14 cellular contexts compared by ENCODE assay signal in genomic region chr17:81052199-81052997, GRCh38. TPM values are rescaled to one million over a fixed set of nuclear protein-coding genes. Genes with fewer than 3 reads are reported as not detected.
DNase-seq lines count a peak whose midpoint lies in the region; ATAC-seq, FAIRE-seq and TF ChIP-seq lines count a peak whose summit lies in the region.
"Had no signal": no experiment of that assay in that cellular context is flagged by ENCODE, and none has a peak within 500 bp of the region (broad histone marks: within the 10 kb centered on the region; RNA-seq: fewer than 3 reads in every experiment).

No MANE protein-coding gene starts in this region.

- no peak overlapping the region for H3K23ac ChIP-seq in H1 (ENCODE audit: insufficient read length)

- H3K36me3 ChIP-seq in heart left ventricle (no peaks in the 10 kb centered on the region), H1 (ENCODE audit: control insufficient read depth in 2 of 4, insufficient read depth in 4 of 4, low read length in 3 of 4) (no peaks in the 10 kb centered on the region; a peak in 1 of 8 replicates)

- peaks cover 0 to 15% of the 10 kb centered on the region in 2 experiments for H4K20me1 ChIP-seq in H1 (replicated peaks in 1 of 2; ENCODE audit: control insufficient read depth in 1 of 2, insufficient read depth in 2 of 2, low read length in 2 of 2)

- H3K23me2 ChIP-seq in H1 (ENCODE audit: low read depth, low read length), result no peaks in the 10 kb centered on the region

- H3K4me2 ChIP-seq in H1 (ENCODE audit: insufficient read depth in 1 of 2, low read depth in 2 of 2, low read length in 2 of 2), result no peak overlapping the region

- H3K79me1 ChIP-seq in H1 (ENCODE audit: low read depth, low read length), result peaks cover 14% of the 10 kb centered on the region

- H2BK15ac ChIP-seq in H1 (ENCODE audit: low read length), result no peak overlapping the region

- intact Hi-C loops in heart left ventricle (cut with DNase I), result no loop called here
- intact Hi-C loops in cardiac septum (cut with DNase I), result no loop called here

- H2BK120ac ChIP-seq in H1 (replicated peaks; ENCODE audit: low read depth, low read length), result no peak overlapping the region

- ATAC-seq in heart left ventricle (peak in 3 of 4 donors; percentile 3 to 68 (median 9)), GM19395 (IDR thresholded peaks at IDR 0.05; ENCODE audit: unreplicated experiment) (no peak), GM21825 (IDR thresholded peaks at IDR 0.05; ENCODE audit: unreplicated experiment) (no peak)
- ATAC-seq: activated T-helper 17 cell treated with anti-CD3 and anti-CD28 coated beads, Interleukin-2, amount 50 U/mL, for 72 hours had no signal

- H3K4me3 Mint-ChIP-seq in nephron, result no peak overlapping the region
- H3K4me3 Mint-ChIP-seq: activated T-helper 17 cell treated with anti-CD3 and anti-CD28 coated beads, Interleukin-2, amount 50 U/mL, for 72 hours; central memory CD8-positive, alpha-beta T cell had no signal

- TF ChIP-seq RAD21 in H1 (IDR thresholded peaks at IDR 0.05 in 1 of 2, conservative IDR thresholded peaks at IDR 0.05 in 1 of 2; ENCODE audit: low read depth in 2 of 2, low read length in 2 of 2), result no peak

- H2AK5ac ChIP-seq in H1 (ENCODE audit: low read depth, low read length), result 0 out of 2 replicates have a peak overlapping the region, but pooled peaks have one; percentile 2

- POLR2A ChIA-PET in H1 (lab: Charles Lee; ENCODE audit: partially characterized antibody), result interaction anchor here (0.9 to 9.0 kb wide), 2 partner anchors 15 to 45 kb away, joined by 3 to 42 read pairs; partner anchors contain the start of gene BAIAP2

- H3K4ac ChIP-seq in H1 (replicated peaks; ENCODE audit: insufficient read length, low read depth, low read length), result no peak overlapping the region

- H4K91ac ChIP-seq in H1 (replicated peaks; ENCODE audit: insufficient read length, low read length), result peak overlapping the region; percentile 54

- no peak overlapping the region for H2AFZ ChIP-seq in H1 (ENCODE audit: low read length)

- H3K27me3 ChIP-seq in heart left ventricle (no peaks in the 10 kb centered on the region), H1 (replicated peaks in 1 of 4; ENCODE audit: control insufficient read depth in 3 of 4, extremely low read depth in 1 of 4, insufficient read depth in 3 of 4, low read length in 3 of 4) (no peaks in the 10 kb centered on the region)

- H3K4me1 Mint-ChIP-seq in nephron, result peaks cover 26% of the 10 kb centered on the region
- H3K4me1 Mint-ChIP-seq: activated T-helper 17 cell treated with anti-CD3 and anti-CD28 coated beads, Interleukin-2, amount 50 U/mL, for 72 hours had no signal

- H3K36me3 Mint-ChIP-seq in nephron (ENCODE audit: low read depth), result peaks cover 9% of the 10 kb centered on the region

- FAIRE-seq in H1 (lab: Jason Lieb, UNC), result no peak
- FAIRE-seq: frontal cortex had no signal

- no peak for TF ChIP-seq EP300 in H1 (IDR thresholded peaks at IDR 0.05; ENCODE audit: borderline replicate concordance in 1 of 2, low read depth in 2 of 2, low read length in 2 of 2)

- no peak overlapping the region for H3K9ac ChIP-seq in H1 (replicated peaks in 1 of 4; ENCODE audit: extremely low read depth in 1 of 4, low read depth in 3 of 4, low read length in 3 of 4)

- TF ChIP-seq POLR2A in heart left ventricle (IDR thresholded peaks at IDR 0.05), result no peak
- no peak for TF ChIP-seq POLR2A in H1 (IDR thresholded peaks at IDR 0.05; ENCODE audit: control extremely low read depth in 1 of 2, low read depth in 2 of 2, low read length in 2 of 2)

- no peak overlapping the region for H4K8ac ChIP-seq in H1 (ENCODE audit: extremely low read depth, insufficient read depth, low read length)

- H3K18ac ChIP-seq in H1 (ENCODE audit: extremely low read depth, low read length), result no peak overlapping the region; the same call in 1 of the 2 replicates

- H3K27ac ChIP-seq in heart left ventricle, result peak overlapping the region; percentile 10 to 83 (median 66)
- no peak overlapping the region for H3K27ac ChIP-seq in H1 (ENCODE audit: low read depth, low read length)

- WGBS in heart left ventricle, 4 donors, result 59 to 68% (median 68%) methylated on average over 14 to 31 of the region's 31 CpGs
- 88% methylated on average over 21 of the region's 31 CpGs; no CpG with 5 or more reads in 1 of the 2 experiments for WGBS in H1 (ENCODE audit: extremely low coverage in 1 of 2, insufficient coverage in 1 of 2, insufficient read length in 1 of 2, insufficient replicate concordance in 2 of 2, low coverage in 1 of 2, low lambda C conversion rate in 2 of 2, missing lambda C conversion rate in 1 of 2), 2 experiments

- TF ChIP-seq CTCF in heart left ventricle (IDR thresholded peaks at IDR 0.05) (no peak), H1 (IDR thresholded peaks at IDR 0.05; ENCODE audit: control extremely low read depth in 1 of 3, insufficient read depth in 1 of 3, low read depth in 1 of 3, low read length in 3 of 3) (no peak), nephron (IDR thresholded peaks at IDR 0.05; ENCODE audit: unreplicated experiment in 3 of 3) (no peak), GM10266 (IDR thresholded peaks at IDR 0.05; ENCODE audit: control insufficient read depth, insufficient read depth, low read depth, missing control alignments) (no peak)

- H3K56ac ChIP-seq in H1 (replicated peaks; ENCODE audit: insufficient read length, low read depth, low read length), result no peak overlapping the region

- peak overlapping the region; percentile 29 to 55 (median 41) for H3K27ac Mint-ChIP-seq in nephron
- H3K27ac Mint-ChIP-seq: activated T-helper 17 cell treated with anti-CD3 and anti-CD28 coated beads, Interleukin-2, amount 50 U/mL, for 72 hours had no signal

- H3K4me1 ChIP-seq in heart left ventricle (peaks cover under 1 to 70% (median 39%) of the 10 kb centered on the region in 12 donors), H1 (replicated peaks in 1 of 4; ENCODE audit: control insufficient read depth in 3 of 4, insufficient read depth in 4 of 4, low read length in 3 of 4) (peaks cover 0 to 2% (median 0%) of the 10 kb centered on the region in 4 experiments; a peak in 1 of 7 replicates)

- H3K79me2 ChIP-seq in H1 (ENCODE audit: control insufficient read depth in 1 of 2, insufficient read depth in 2 of 2, low read length in 2 of 2), result peaks cover 0 to 9% of the 10 kb centered on the region in 2 experiments; a peak in 1 of 4 replicates

- peak overlapping the region; percentile 60; the same call in 1 of the 2 replicates for H2BK5ac ChIP-seq in H1 (ENCODE audit: low read depth, low read length)

- H3K9me3 ChIP-seq in heart left ventricle (no peaks in the 10 kb centered on the region), H1 (ENCODE audit: insufficient read depth in 2 of 2, low read depth in 1 of 2, low read length in 1 of 2) (no peaks in the 10 kb centered on the region)

- H2BK20ac ChIP-seq in H1 (ENCODE audit: low read length), result no peak overlapping the region

- H3K14ac ChIP-seq in H1 (ENCODE audit: insufficient read length), result no peak overlapping the region

- H3K4me3 ChIP-seq in heart left ventricle (peak overlapping the region in 5 of 12 donors; percentile 5 to 16 (median 9)), H1 (ENCODE audit: extremely low read depth in 1 of 4, insufficient read depth in 2 of 4, low read depth in 3 of 4, low read length in 4 of 4) (no peak overlapping the region)

- CTCF ChIA-PET in H1 (lab: Charles Lee; ENCODE audit: partially characterized antibody), result interaction anchor here (2.8 to 3.9 kb wide), 2 partner anchors 13 to 28 kb away, joined by 12 to 15 read pairs; no protein-coding TSS in a partner anchor

- H3K27me3 Mint-ChIP-seq in nephron (ENCODE audit: low read depth), result peaks cover 3% of the 10 kb centered on the region
- H3K27me3 Mint-ChIP-seq: activated T-helper 17 cell treated with anti-CD3 and anti-CD28 coated beads, Interleukin-2, amount 50 U/mL, for 72 hours; central memory CD8-positive, alpha-beta T cell had no signal

- H2BK12ac ChIP-seq in H1 (ENCODE audit: low read depth, low read length), result no peak overlapping the region

- H3K9me3 Mint-ChIP-seq in nephron, result no peaks in the 10 kb centered on the region
- H3K9me3 Mint-ChIP-seq: activated T-helper 17 cell treated with anti-CD3 and anti-CD28 coated beads, Interleukin-2, amount 50 U/mL, for 72 hours; central memory CD8-positive, alpha-beta T cell had no signal

- DNase-seq in heart left ventricle (peak in 1 of 5 donors; percentile 47), cardiac septum (ENCODE audit: low spot score) (no peak), H1 (ENCODE audit: low read depth in 1 of 2, low spot score in 2 of 2) (no peak), GM10266 (ENCODE audit: extremely low spot score) (no peak), HK-2 (ENCODE audit: unreplicated experiment) (no peak)
- DNase-seq: activated CD4-positive, alpha-beta T cell treated with anti-CD3 and anti-CD28 coated beads for 1 hour; GDM1; SIG-M5 had no signal

- H4K5ac ChIP-seq in H1 (ENCODE audit: insufficient read length, low read depth, low read length), result no peak overlapping the region

TF ChIP-seq in H1, 55 proteins besides CTCF, POLR2A, EP300 and RAD21:
- TF ChIP-seq CEBPB (IDR thresholded peaks at IDR 0.05; ENCODE audit: low read depth, low read length) (no peak), YY1 (IDR thresholded peaks at IDR 0.05; ENCODE audit: low read depth, low read length) (no peak), RFX5 (IDR thresholded peaks at IDR 0.05; ENCODE audit: borderline replicate concordance, low read depth, low read length) (no peak), PHF8 (conservative IDR thresholded peaks at IDR 0.05; ENCODE audit: low read depth, low read length) (no peak), SUZ12 (IDR thresholded peaks at IDR 0.05; ENCODE audit: low read length) (no peak), CHD1 (IDR thresholded peaks at IDR 0.05; ENCODE audit: low read depth, low read length) (no peak), SP4 (IDR thresholded peaks at IDR 0.05; ENCODE audit: low read length) (no peak), ATF3 (IDR thresholded peaks at IDR 0.05; ENCODE audit: insufficient read depth, low read depth, low read length) (no peak)

RNA-seq across cellular contexts. Expression of gene BAIAP2, which starts 17.4 kb away (rescaled TPM):
- total RNA-seq in heart left ventricle, result 10 to 100 TPM in 8 of 9 donors, 1 to 10 TPM in 1; 8.9 to 30.2 (median 18.8) TPM
- polyA plus RNA-seq in heart left ventricle, result 10 to 100 TPM; 15.3 to 18.5 TPM
- 9.8 TPM for total RNA-seq in cardiac septum
- 18.4 and 22.8 TPM in 2 replicates for total RNA-seq in H1 (2021; fragmentation: NEBNext Ultra II Directional; extraction: Animal tissue kit (Norgen Biotek cat#: 25700))
- polyA plus RNA-seq in H1 (2011; rRNA removed), result 10.0 and 19.8 TPM in 2 replicates
- 8.2 TPM for polyA plus RNA-seq in H1 (2011; cell fraction: cytosol; rRNA removed)
- 25.9 TPM for polyA plus RNA-seq in H1 (2011; cell fraction: nucleus; rRNA removed)
- 12.1 to 15.1 TPM (median 14.9 TPM) in 4 replicates for polyA plus RNA-seq in H1 (2012, experiment 1 of 2)
- 15.4 TPM for polyA plus RNA-seq in H1 (2012, experiment 2 of 2)
- polyA plus RNA-seq in H1 (2013, experiment 1 of 2), result 12.5 TPM
- 11.0 TPM for polyA plus RNA-seq in H1 (2013, experiment 2 of 2)
- polyA minus RNA-seq in H1 (2011; rRNA and poly(A)+ RNA removed), result 9.6 and 11.6 TPM in 2 replicates
- 15.8 TPM for polyA minus RNA-seq in H1 (2011; cell fraction: cytosol; rRNA and poly(A)+ RNA removed)
- 25.5 TPM for polyA minus RNA-seq in H1 (2011; cell fraction: nucleus; rRNA and poly(A)+ RNA removed)

Comparison
In these comparisons a context has a peak if more than half of its experiments do, and no peak if none do; other contexts are left out.
1. ATAC-seq: peak in heart left ventricle (3 of 4); none in GM19395 (single experiment) and GM21825 (single experiment).